Comparison of ENCODE assay signal across 8 cellular contexts in genomic region chr22:29480512-29481264, GRCh38. TPM values are rescaled to one million over a fixed set of nuclear protein-coding genes. Genes with fewer than 3 reads are reported as not detected.
DNase-seq lines count a peak whose midpoint lies in the region; ATAC-seq, FAIRE-seq and TF ChIP-seq lines count a peak whose summit lies in the region.

No MANE protein-coding gene starts in this region.

- H3K9me3 Mint-ChIP-seq in activated T-cell treated with anti-CD3 and anti-CD28 coated beads, Interleukin-2, amount 50 U/mL, for 4 hours, result no peaks in the 10 kb centered on the region

- H3K9ac ChIP-seq in HUES48 (ENCODE audit: low read depth, low read length) (peak overlapping the region; percentile 16; the same call in 1 of the 2 replicates), parathyroid adenoma (no peak overlapping the region)

- H3K27me3 Mint-ChIP-seq in activated T-cell treated with anti-CD3 and anti-CD28 coated beads, Interleukin-2, amount 50 U/mL, for 4 hours (ENCODE audit: low read depth), result peaks cover 48% of the 10 kb centered on the region

- H3K4me1 ChIP-seq in HUES48 (ENCODE audit: control insufficient read depth, insufficient read depth, low read length), result peaks cover 31% of the 10 kb centered on the region
- no peaks in the 10 kb centered on the region for H3K4me1 ChIP-seq in parathyroid adenoma

- no peak for FAIRE-seq in GM12891 (lab: Jason Lieb, UNC)

- peak overlapping the region; percentile 63 for H3K4me3 ChIP-seq in HUES48 (ENCODE audit: low read depth, low read length)
- H3K4me3 ChIP-seq in foreskin fibroblast (ENCODE audit: low read depth in 1 of 2, low read length in 2 of 2), result peak overlapping the region; percentile 5 to 22
- H3K4me3 ChIP-seq in parathyroid adenoma (ENCODE audit: low read depth, low read length), result no peak overlapping the region

- H3K27ac ChIP-seq in HUES48 (ENCODE audit: low read depth, low read length) (no peak overlapping the region), parathyroid adenoma (no peak overlapping the region)

- H3K9me3 ChIP-seq in HUES48 (ENCODE audit: control insufficient read depth, insufficient read depth, low read length) (no peaks in the 10 kb centered on the region), parathyroid adenoma (ENCODE audit: control insufficient read depth, low read length) (no peaks in the 10 kb centered on the region)

- no peaks in the 10 kb centered on the region for H3K36me3 Mint-ChIP-seq in activated T-cell treated with anti-CD3 and anti-CD28 coated beads, Interleukin-2, amount 50 U/mL, for 4 hours (ENCODE audit: insufficient read depth)

- H3K4me1 Mint-ChIP-seq in activated T-cell treated with anti-CD3 and anti-CD28 coated beads, Interleukin-2, amount 50 U/mL, for 4 hours (ENCODE audit: low read depth), result peaks cover 9% of the 10 kb centered on the region

- H3K4me2 ChIP-seq in parathyroid adenoma (ENCODE audit: low read length), result peak overlapping the region; percentile 14

- no peak for TF ChIP-seq CTCF in foreskin fibroblast (IDR thresholded peaks at IDR 0.05; ENCODE audit: low read depth, low read length)
- no peak for TF ChIP-seq CTCF in parathyroid adenoma (IDR thresholded peaks at IDR 0.05)

- peak overlapping the region; percentile 41 for H2AFZ ChIP-seq in parathyroid adenoma

- H3K4me3 Mint-ChIP-seq in activated T-cell treated with anti-CD3 and anti-CD28 coated beads, Interleukin-2, amount 50 U/mL, for 4 hours, result no peak overlapping the region

- DNase-seq in activated T-cell treated with anti-CD3 and anti-CD28 coated beads, Interleukin-2, amount 50 U/mL, for 4 hours, result peak; percentile 8
- peak; percentile 69 to 85 for DNase-seq in foreskin fibroblast
- no peak for DNase-seq in GM12891 (ENCODE audit: insufficient read length, low spot score)
- no peak for DNase-seq in NCI-H524 treated with DMSO at 0.1 percent for 48 hours (lab: John Stamatoyannopoulos, UW)

- no peaks in the 10 kb centered on the region for H3K79me2 ChIP-seq in parathyroid adenoma

- TF ChIP-seq POLR2A in GM12891 (IDR thresholded peaks at IDR 0.05; ENCODE audit: low read depth, low read length), result no peak

- H3K36me3 ChIP-seq in HUES48 (ENCODE audit: control insufficient read depth, insufficient read depth, low read length) (peaks cover 14% of the 10 kb centered on the region), parathyroid adenoma (ENCODE audit: control insufficient read depth, insufficient read depth, low read length) (no peaks in the 10 kb centered on the region)

- ATAC-seq in activated T-cell treated with anti-CD3 and anti-CD28 coated beads, Interleukin-2, amount 50 U/mL, for 4 hours, result peak; percentile 73 to 79
- no peak for ATAC-seq in GM19324 (IDR thresholded peaks at IDR 0.05; ENCODE audit: low FRiP score, unreplicated experiment)
- ATAC-seq in GM18907 (IDR thresholded peaks at IDR 0.05; ENCODE audit: unreplicated experiment), result no peak

- H3K27me3 ChIP-seq in HUES48 (ENCODE audit: control insufficient read depth, insufficient read depth, low read length), result peaks cover 50% of the 10 kb centered on the region
- peaks cover 15% of the 10 kb centered on the region for H3K27me3 ChIP-seq in parathyroid adenoma (ENCODE audit: control insufficient read depth, insufficient read depth, low read length)

TF ChIP-seq in GM12891, 5 proteins besides CTCF, POLR2A, EP300 and RAD21:
- TF ChIP-seq SPI1 (IDR thresholded peaks at IDR 0.05; ENCODE audit: low read depth, low read length) (no peak), POU2F2 (IDR thresholded peaks at IDR 0.05; ENCODE audit: low read depth, low read length) (no peak), PAX5 (IDR thresholded peaks at IDR 0.05; ENCODE audit: insufficient read depth, low read length, severe bottlenecking) (no peak), POLR2AphosphoS5 (IDR thresholded peaks at IDR 0.05; ENCODE audit: low read depth, low read length) (no peak), TAF1 (IDR thresholded peaks at IDR 0.05; ENCODE audit: low read depth, low read length) (no peak)

RNA-seq across cellular contexts. Expression of gene NEFH, which starts 0.7 kb away (rescaled TPM):
- 1 to 10 TPM; 5.8 to 8.3 (median 7.3) TPM for total RNA-seq in activated T-cell treated with anti-CD3 and anti-CD28 coated beads, Interleukin-2, amount 50 U/mL, for 4 hours
- 0.42 TPM for polyA plus RNA-seq in GM12891 (2012; ENCODE audit: low read depth, missing spikeins)

RNA-seq across cellular contexts. Expression of gene RFPL1, which starts 42.3 kb away (rescaled TPM):
- not detected for total RNA-seq in activated T-cell treated with anti-CD3 and anti-CD28 coated beads, Interleukin-2, amount 50 U/mL, for 4 hours
- polyA plus RNA-seq in GM12891 (2012; ENCODE audit: low read depth, missing spikeins), result not detected

Comparison
In these comparisons a context has a peak if more than half of its experiments do, and no peak if none do; other contexts are left out.
1. ATAC-seq: peak in activated T-cell treated with anti-CD3 and anti-CD28 coated beads, Interleukin-2, amount 50 U/mL, for 4 hours (2 of 2); none in GM19324 (single experiment) and GM18907 (single experiment).
2. DNase-seq: peak in activated T-cell treated with anti-CD3 and anti-CD28 coated beads, Interleukin-2, amount 50 U/mL, for 4 hours (single experiment) and foreskin fibroblast (2 of 2); none in GM12891 (single experiment) and NCI-H524 treated with DMSO at 0.1 percent for 48 hours (single experiment).